Comparison of ENCODE assay signal across 8 cellular contexts in genomic region chr19:2739602-2740313, GRCh38. TPM values are rescaled to one million over a fixed set of nuclear protein-coding genes. Genes with fewer than 3 reads are reported as not detected.
DNase-seq lines count a peak whose midpoint lies in the region; ATAC-seq and FAIRE-seq lines count a peak whose summit lies in the region.

TSS of gene SLC39A3 (minus strand) at chr19:2740017. CDS start at chr19:2737257, 2,760 bp downstream.

- H3K27ac Mint-ChIP-seq in effector memory CD8-positive, alpha-beta T cell, result peak within 1 kb of the TSS; percentile 16 to 71

- H3K9me3 Mint-ChIP-seq in effector memory CD8-positive, alpha-beta T cell, result no peaks in the 10 kb centered on the region

- H3K4me3 Mint-ChIP-seq in effector memory CD8-positive, alpha-beta T cell, result peak within 1 kb of the TSS; percentile 82 to 88

- CTCF ChIA-PET in activated CD8-positive, alpha-beta memory T cell treated with anti-CD3 and anti-CD28 coated beads for 36 hours (lab: Charles Lee), result interaction anchor here (0.8 to 1.4 kb wide), 2 partner anchors 10 to 91 kb away, joined by 3 to 5 read pairs; no protein-coding TSS in a partner anchor

- H3K36me3 Mint-ChIP-seq in effector memory CD8-positive, alpha-beta T cell (ENCODE audit: insufficient read depth), result peaks cover 15% of the 10 kb centered on the region

- ATAC-seq in GM21360 (IDR thresholded peaks at IDR 0.05; ENCODE audit: unreplicated experiment), result peak; percentile 84
- peak; percentile 100 for ATAC-seq in effector memory CD8-positive, alpha-beta T cell (replicated peaks)

- FAIRE-seq in HTR-8/SVneo (lab: Jason Lieb, UNC), result peak; percentile 69

- DNase-seq in COLO668 (lab: John Stamatoyannopoulos, UW; ENCODE audit: unreplicated experiment) (peak; percentile 98), HTR-8/SVneo (ENCODE audit: insufficient read length, low spot score) (peak; percentile 99), NOMO-1 treated with DMSO at 0.1 percent for 48 hours (lab: John Stamatoyannopoulos, UW; ENCODE audit: unreplicated experiment) (peak; percentile 93), medulla oblongata (ENCODE audit: extremely low spot score) (peak; percentile 99)
- peak; percentile 99 for DNase-seq in effector memory CD8-positive, alpha-beta T cell
- DNase-seq in stimulated activated CD4-positive, alpha-beta T cell treated with anti-CD3 and anti-CD28 coated beads, TNF-alpha, amount 100 ng/mL, for 48 hours (ENCODE audit: low read depth in 3 of 3), result peak; percentile 98 to 100 (median 99)

- peaks cover 16 to 21% of the 10 kb centered on the region in 2 donors for H3K4me1 Mint-ChIP-seq in effector memory CD8-positive, alpha-beta T cell (ENCODE audit: low read depth in 2 of 2)

- POLR2A ChIA-PET in activated CD8-positive, alpha-beta memory T cell treated with anti-CD3 and anti-CD28 coated beads for 36 hours (lab: Charles Lee), result no interaction called here

- H3K27me3 Mint-ChIP-seq in effector memory CD8-positive, alpha-beta T cell, result peaks cover 20 to 27% of the 10 kb centered on the region in 2 donors

RNA-seq across cellular contexts. Expression of gene SLC39A3, which starts in this region (rescaled TPM):
- 10 to 100 TPM; 50.8 to 57.4 TPM for total RNA-seq in activated CD8-positive, alpha-beta memory T cell treated with anti-CD3 and anti-CD28 coated beads for 36 hours

Comparison
In these comparisons a context has a peak if more than half of its experiments do, and no peak if none do; other contexts are left out.
1. Peak in every context shown above with its lines: DNase-seq and ATAC-seq.